ENCODE assay signal across 16 cellular contexts in genomic region chr4:128358231-128358902, GRCh38.
DNase-seq lines count a peak whose midpoint lies in the region; ATAC-seq, FAIRE-seq and TF ChIP-seq lines count a peak whose summit lies in the region.
"Had no signal": no experiment of that assay in that cellular context is flagged by ENCODE, and none has a peak within 500 bp of the region (broad histone marks: within the 10 kb centered on the region; RNA-seq: fewer than 3 reads in every experiment).

No MANE protein-coding gene starts in this region.

- DNase-seq in Right ventricle myocardium inferior (ENCODE audit: missing footprints) (no peak), cardiac septum (ENCODE audit: low spot score) (no peak), body of pancreas (peak in 2 of 4 donors; percentile 15 to 18), hepatocyte (ENCODE audit: low spot score) (peak; percentile 46), urothelium cell line (ENCODE audit: low spot score) (peak; percentile 64), T-helper 17 cell (no peak)
- no peak for DNase-seq in effector memory CD8-positive, alpha-beta T cell
- no peak for DNase-seq in central memory CD4-positive, alpha-beta T cell
- DNase-seq: activated T-cell treated with anti-CD3 and anti-CD28 coated beads, Interleukin-2, amount 50 U/mL, for 4 hours; AML-193; H9; NCI-H1092; nephron progenitor cell; NK-92 treated with Interleukin-12 subunit alpha and Interleukin-12 subunit beta, amount 100 ng/mL, for 24 hours; stimulated activated CD4-positive, alpha-beta T cell treated with anti-CD3 and anti-CD28 coated beads, Interleukin-4, amount 100 ng/mL, for 24 hours had no signal

- intact Hi-C loops in Right ventricle myocardium inferior (cut with DNase I) = loop anchor here (1.0 kb wide), 1 partner anchor 71 kb away; the partner anchor contains the start of gene PGRMC2
- intact Hi-C loops in cardiac septum (cut with DNase I) = loop anchor here (1.0 to 5.0 kb wide), 2 partner anchors 29 to 71 kb away; partner anchors contain the start of gene PGRMC2
- intact Hi-C loops in body of pancreas (cut with DNase I) = no loop called here

- peak; percentile 42 for FAIRE-seq in urothelium cell line (lab: Jason Lieb, UNC)

- TF ChIP-seq CTCF in body of pancreas (IDR thresholded peaks at IDR 0.05) = no peak
- TF ChIP-seq CTCF in hepatocyte (IDR thresholded peaks at IDR 0.05; ENCODE audit: poor library complexity) = no peak

- ATAC-seq in Right ventricle myocardium inferior = peak; percentile 90
- ATAC-seq in body of pancreas = peak; percentile 79
- ATAC-seq in effector memory CD8-positive, alpha-beta T cell (replicated peaks) = no peak
- ATAC-seq in T-helper 17 cell = no peak
- ATAC-seq: activated T-cell treated with anti-CD3 and anti-CD28 coated beads, Interleukin-2, amount 50 U/mL, for 4 hours had no signal

- no peak overlapping the region for H3K27ac Mint-ChIP-seq in effector memory CD8-positive, alpha-beta T cell
- H3K27ac Mint-ChIP-seq in T-helper 17 cell = no peak overlapping the region
- H3K27ac Mint-ChIP-seq: H9, nephron progenitor cell had no signal

- TF ChIP-seq POLR2A in body of pancreas (IDR thresholded peaks at IDR 0.05) = no peak

- WGBS in body of pancreas, 2 donors = 47 to 55% methylated on average over 7 of the region's 7 CpGs
- WGBS in hepatocyte (ENCODE audit: low lambda C conversion rate, missing lambda C conversion rate) = 65% methylated on average over 7 of the region's 7 CpGs

- H3K9me2 ChIP-seq in hepatocyte (replicated peaks; ENCODE audit: insufficient read depth) = no peaks in the 10 kb centered on the region

- H3K79me2 ChIP-seq in hepatocyte = no peaks in the 10 kb centered on the region

- H3K4me2 ChIP-seq in hepatocyte = no peak overlapping the region

- H3K4me3 ChIP-seq in body of pancreas (no peak overlapping the region), hepatocyte (no peak overlapping the region)
- H3K4me3 ChIP-seq: coronary artery had no signal

- no peaks in the 10 kb centered on the region for H3K4me1 Mint-ChIP-seq in effector memory CD8-positive, alpha-beta T cell (ENCODE audit: low read depth in 2 of 2)
- peaks cover 2% of the 10 kb centered on the region for H3K4me1 Mint-ChIP-seq in T-helper 17 cell

- H3K27me3 Mint-ChIP-seq in effector memory CD8-positive, alpha-beta T cell = no peaks in the 10 kb centered on the region
- H3K27me3 Mint-ChIP-seq in T-helper 17 cell = no peaks in the 10 kb centered on the region

- H3K27me3 ChIP-seq in body of pancreas (no peaks in the 10 kb centered on the region), hepatocyte (no peaks in the 10 kb centered on the region)

- H3K36me3 ChIP-seq in body of pancreas (replicated peaks in 1 of 2; ENCODE audit: insufficient read depth in 1 of 2, low read depth in 2 of 2) = no peaks in the 10 kb centered on the region
- H3K36me3 ChIP-seq in hepatocyte (replicated peaks; ENCODE audit: insufficient read depth, low read depth) = no peaks in the 10 kb centered on the region

- no peak overlapping the region for H2AFZ ChIP-seq in hepatocyte

- H3K4me1 ChIP-seq in body of pancreas = peaks cover 22% of the 10 kb centered on the region
- H3K4me1 ChIP-seq in hepatocyte (ENCODE audit: insufficient read depth) = peaks cover 35% of the 10 kb centered on the region

- H3K36me3 Mint-ChIP-seq in effector memory CD8-positive, alpha-beta T cell (ENCODE audit: insufficient read depth) = no peaks in the 10 kb centered on the region
- peaks cover 3% of the 10 kb centered on the region for H3K36me3 Mint-ChIP-seq in T-helper 17 cell (ENCODE audit: low read depth)

- no peaks in the 10 kb centered on the region for H4K20me1 ChIP-seq in hepatocyte (ENCODE audit: insufficient read depth, poor library complexity, severe bottlenecking)

- no peaks in the 10 kb centered on the region for H3K9me3 Mint-ChIP-seq in effector memory CD8-positive, alpha-beta T cell
- H3K9me3 Mint-ChIP-seq: activated T-cell treated with anti-CD3 and anti-CD28 coated beads, Interleukin-2, amount 50 U/mL, for 4 hours had no signal

- H3K27ac ChIP-seq in body of pancreas (peak overlapping the region in 2 of 4 donors; percentile 1 to 19), hepatocyte (peak overlapping the region; percentile 24)
- H3K27ac ChIP-seq: coronary artery had no signal

- H3K4me3 Mint-ChIP-seq in effector memory CD8-positive, alpha-beta T cell = no peak overlapping the region
- H3K4me3 Mint-ChIP-seq in T-helper 17 cell = no peak overlapping the region
- H3K4me3 Mint-ChIP-seq: activated T-cell treated with anti-CD3 and anti-CD28 coated beads, Interleukin-2, amount 50 U/mL, for 4 hours; H9; nephron progenitor cell had no signal

- no peaks in the 10 kb centered on the region for H3K9me3 ChIP-seq in body of pancreas
- no peaks in the 10 kb centered on the region for H3K9me3 ChIP-seq in hepatocyte (ENCODE audit: low read depth)
- no peaks in the 10 kb centered on the region for H3K9me3 ChIP-seq in T-helper 17 cell (ENCODE audit: control insufficient read depth, low read length, poor library complexity, severe bottlenecking)

Comparison
In these comparisons a context has a peak if more than half of its experiments do, and no peak if none do; other contexts are left out.
1. ATAC-seq: peak in Right ventricle myocardium inferior (single experiment) and body of pancreas (single experiment); none in effector memory CD8-positive, alpha-beta T cell (single experiment) and T-helper 17 cell (single experiment).
2. DNase-seq: peak in hepatocyte (single experiment) and urothelium cell line (single experiment); none in Right ventricle myocardium inferior (single experiment), cardiac septum (single experiment), effector memory CD8-positive, alpha-beta T cell (0 of 3), T-helper 17 cell (0 of 3) and central memory CD4-positive, alpha-beta T cell (single experiment).